Comparison of ENCODE assay signal across 19 cellular contexts in genomic region chr1:112686417-112686816, GRCh38. TPM values are rescaled to one million over a fixed set of nuclear protein-coding genes. Genes with fewer than 3 reads are reported as not detected.
A peak's percentile ranks its signal among the peaks of the same experiment; 100 is the strongest.
DNase-seq lines count a peak whose midpoint lies in the region; ATAC-seq and TF ChIP-seq lines count a peak whose summit lies in the region.
"Had no signal": no experiment of that assay in that cellular context is flagged by ENCODE, and none has a peak within 500 bp of the region (broad histone marks: within the 10 kb centered on the region; RNA-seq: fewer than 3 reads in every experiment).

No MANE protein-coding gene starts in this region.

- H4K20me1 ChIP-seq in SK-N-SH (ENCODE audit: insufficient read depth): peaks cover 19% of the 10 kb centered on the region
- peaks cover 15% of the 10 kb centered on the region; the same call in 1 of the 2 replicates for H4K20me1 ChIP-seq in IMR-90 (ENCODE audit: insufficient read depth, low read length)
- no peaks in the 10 kb centered on the region for H4K20me1 ChIP-seq in mammary epithelial cell (ENCODE audit: insufficient read depth, low read length)
- peaks cover 25% of the 10 kb centered on the region for H4K20me1 ChIP-seq in osteoblast (ENCODE audit: insufficient read depth, low read length)

- no peak overlapping the region for H3K4ac ChIP-seq in IMR-90 (ENCODE audit: low read depth, low read length)

- no peak overlapping the region for H3K9ac ChIP-seq in SK-N-SH
- H3K9ac ChIP-seq in IMR-90 (ENCODE audit: low read depth, low read length): no peak overlapping the region
- H3K9ac ChIP-seq in mammary epithelial cell (ENCODE audit: insufficient read depth, low read length): no peak overlapping the region
- H3K9ac ChIP-seq: KMS-11 had no signal

- no peak overlapping the region for H2BK15ac ChIP-seq in IMR-90 (ENCODE audit: low read depth, low read length)

- H3K9me3 ChIP-seq in SK-N-SH (no peaks in the 10 kb centered on the region), IMR-90 (ENCODE audit: control insufficient read depth, insufficient read depth, low read length) (no peaks in the 10 kb centered on the region), mammary epithelial cell (replicated peaks; ENCODE audit: insufficient read depth, low read length) (no peaks in the 10 kb centered on the region), osteoblast (ENCODE audit: low read depth, low read length) (no peaks in the 10 kb centered on the region)

- dilution Hi-C loops in IMR-90 (cut with HindIII; ENCODE audit: low sequenced_read_pairs, unreplicated experiment) (no loop called here), mammary epithelial cell (cut with HindIII; ENCODE audit: low sequenced_read_pairs) (no loop called here)

- H3K18ac ChIP-seq in IMR-90 (ENCODE audit: low read depth, low read length): no peak overlapping the region

- DNase-seq in SK-N-SH (peak; percentile 3), IMR-90 (peak; percentile 34), mammary epithelial cell (peak; percentile 63), osteoblast (ENCODE audit: insufficient read length, low spot score, missing footprints) (peak; percentile 41), left ventricle myocardium superior (no peak)
- DNase-seq: 8988T, Calu3, DMS79, GOT3, MM.1S, NCI-H1105, NCI-H187, NCI-H774, Right ventricle myocardium superior had no signal

- H4K8ac ChIP-seq in IMR-90 (ENCODE audit: low read depth in 2 of 2, low read length in 2 of 2): no peak overlapping the region

- H3K36me3 ChIP-seq in SK-N-SH (replicated peaks in 1 of 2; ENCODE audit: control insufficient read depth in 1 of 2, insufficient read depth in 2 of 2, low read length in 1 of 2) (peaks cover 8 to 14% of the 10 kb centered on the region in 2 experiments), IMR-90 (ENCODE audit: control insufficient read depth, insufficient read depth, low read length) (peaks cover 13% of the 10 kb centered on the region), mammary epithelial cell (ENCODE audit: insufficient read depth, low read length) (peaks cover 8% of the 10 kb centered on the region), osteoblast (ENCODE audit: insufficient read depth, low read length) (peaks cover 23% of the 10 kb centered on the region)

- no peak for TF ChIP-seq RAD21 in SK-N-SH (IDR thresholded peaks at IDR 0.05; ENCODE audit: low read length)
- no peak for TF ChIP-seq RAD21 in IMR-90 (IDR thresholded peaks at IDR 0.05; ENCODE audit: low read length)

- no peaks in the 10 kb centered on the region for H3F3A ChIP-seq in SK-N-SH (replicated peaks; ENCODE audit: insufficient read depth)

- CTCF ChIA-PET in SK-N-SH (lab: Yijun Ruan, JAX) (interaction anchor here (0.9 to 1.8 kb wide), 4 partner anchors 11 to 17 kb away, joined by 3 read pairs; no protein-coding TSS in a partner anchor), IMR-90 (lab: Yijun Ruan, JAX) (no interaction called here), mammary epithelial cell (lab: Charles Lee; ENCODE audit: low non-redundant PET) (no interaction called here)

- H2AFZ ChIP-seq in SK-N-SH (ENCODE audit: low read depth) (no peak overlapping the region), IMR-90 (replicated peaks; ENCODE audit: low read length, poor library complexity) (no peak overlapping the region), mammary epithelial cell (ENCODE audit: low read depth, low read length) (no peak overlapping the region), osteoblast (ENCODE audit: low read length) (no peak overlapping the region)

- TF ChIP-seq EP300 in SK-N-SH (IDR thresholded peaks at IDR 0.05; ENCODE audit: borderline replicate concordance in 1 of 2, low read depth in 1 of 2, low read length in 1 of 2): no peak

- peaks cover 22 to 66% of the 10 kb centered on the region in 2 experiments for H3K79me1 ChIP-seq in IMR-90 (ENCODE audit: low read depth in 1 of 2, low read length in 2 of 2)

- no peak overlapping the region for H3K23ac ChIP-seq in IMR-90 (ENCODE audit: low read depth, low read length)

- POLR2A ChIA-PET in SK-N-SH (lab: Yijun Ruan, JAX): no interaction called here
- POLR2A ChIA-PET in IMR-90 (lab: Charles Lee; ENCODE audit: unreplicated experiment): no interaction called here

- TF ChIP-seq CTCF in SK-N-SH (IDR thresholded peaks at IDR 0.05): no peak
- TF ChIP-seq CTCF in IMR-90 (conservative IDR thresholded peaks at IDR 0.05; ENCODE audit: low read depth, low read length): no peak
- TF ChIP-seq CTCF in mammary epithelial cell (conservative IDR thresholded peaks at IDR 0.05 in 1 of 2, IDR thresholded peaks at IDR 0.05 in 1 of 2; ENCODE audit: extremely low read depth in 1 of 2, insufficient read depth in 1 of 2, low read depth in 1 of 2, low read length in 2 of 2): no peak
- no peak for TF ChIP-seq CTCF in osteoblast (IDR thresholded peaks at IDR 0.05; ENCODE audit: extremely low read depth, low read depth, low read length)

- intact Hi-C loops in IMR-90 (cut with micrococcal nuclease) (no loop called here), mammary epithelial cell (cut with micrococcal nuclease) (no loop called here), left ventricle myocardium superior (cut with micrococcal nuclease) (no loop called here)

- H4K5ac ChIP-seq in IMR-90 (ENCODE audit: low read depth, low read length): no peak overlapping the region

- in situ Hi-C loops in IMR-90 (cut with MboI; ENCODE audit: low sequenced_read_pairs) (no loop called here), mammary epithelial cell (cut with MboI; ENCODE audit: low sequenced_read_pairs in 2 of 2) (no loop called here)

- H2BK5ac ChIP-seq in IMR-90 (ENCODE audit: low read depth, low read length, poor library complexity, severe bottlenecking): no peak overlapping the region

- H2BK20ac ChIP-seq in IMR-90 (ENCODE audit: low read depth, low read length): no peak overlapping the region

- H3K27ac ChIP-seq in SK-N-SH (ENCODE audit: low read depth in 2 of 2, low read length in 1 of 2) (no peak overlapping the region), IMR-90 (ENCODE audit: insufficient read depth, low read length) (no peak overlapping the region), mammary epithelial cell (ENCODE audit: insufficient read depth, low read depth, low read length) (peak overlapping the region; percentile 91), osteoblast (ENCODE audit: low read depth, low read length) (no peak overlapping the region)
- H3K27ac ChIP-seq: KMS-11 had no signal

- ATAC-seq in SK-N-SH treated with all-trans-retinoic acid at 6 μM for 48 hours (no peak), IMR-90 (ENCODE audit: low read depth) (no peak), GM18517 (IDR thresholded peaks at IDR 0.05; ENCODE audit: unreplicated experiment) (no peak), HG02763 (IDR thresholded peaks at IDR 0.05; ENCODE audit: unreplicated experiment) (no peak), left ventricle myocardium superior (no peak)
- ATAC-seq: Panc1 had no signal

- H3K4me2 ChIP-seq in SK-N-SH (no peak overlapping the region), IMR-90 (ENCODE audit: low read depth, low read length) (no peak overlapping the region), mammary epithelial cell (ENCODE audit: insufficient read depth, low read depth, low read length) (no peak overlapping the region), osteoblast (ENCODE audit: insufficient read depth, low read length) (no peak overlapping the region)
- H3K4me2 ChIP-seq: KMS-11 had no signal

- BruUV-seq in IMR-90 (replicated peaks; lab: Mats Ljungman, UMichigan) (no TSS peak), mammary epithelial cell (replicated peaks; lab: Mats Ljungman, UMichigan) (no TSS peak)

- no peak overlapping the region for H2AK5ac ChIP-seq in IMR-90 (ENCODE audit: low read depth, low read length)

- no peak overlapping the region for H2AK9ac ChIP-seq in IMR-90 (replicated peaks; ENCODE audit: low read depth, low read length, poor library complexity)

- H4K91ac ChIP-seq in IMR-90 (ENCODE audit: insufficient read depth, low read depth, low read length): no peak overlapping the region

- no peaks in the 10 kb centered on the region for H3K9me2 ChIP-seq in SK-N-SH

- no peak for TF ChIP-seq POLR2A in IMR-90 (IDR thresholded peaks at IDR 0.05; ENCODE audit: low read depth, low read length)

- H3K4me3 ChIP-seq in SK-N-SH (ENCODE audit: low read depth in 2 of 2, low read length in 1 of 2): no peak overlapping the region
- no peak overlapping the region for H3K4me3 ChIP-seq in IMR-90 (ENCODE audit: insufficient read depth, low read depth, low read length)
- H3K4me3 ChIP-seq in mammary epithelial cell (replicated peaks in 1 of 3; ENCODE audit: insufficient read depth in 1 of 3, low read depth in 2 of 3, low read length in 3 of 3): no peak overlapping the region
- no peak overlapping the region for H3K4me3 ChIP-seq in osteoblast (ENCODE audit: insufficient read depth, low read length)

- H3K4me1 ChIP-seq in SK-N-SH (ENCODE audit: control insufficient read depth in 1 of 2, insufficient read depth in 2 of 2, low read depth in 1 of 2, low read length in 1 of 2): no peaks in the 10 kb centered on the region; a peak in 1 of 4 replicates
- H3K4me1 ChIP-seq in IMR-90 (ENCODE audit: control insufficient read depth, insufficient read depth, low read length): peaks cover 4% of the 10 kb centered on the region
- peaks cover 27% of the 10 kb centered on the region for H3K4me1 ChIP-seq in mammary epithelial cell (ENCODE audit: insufficient read depth, low read length)
- peaks cover 8% of the 10 kb centered on the region for H3K4me1 ChIP-seq in osteoblast (ENCODE audit: insufficient read depth, low read length)

- 0 out of 2 replicates have a peak overlapping the region, but pooled peaks have one; percentile 19 for H3K14ac ChIP-seq in IMR-90 (replicated peaks; ENCODE audit: low read depth, low read length)

- H3K79me2 ChIP-seq in SK-N-SH (ENCODE audit: insufficient read depth) (peaks cover 48% of the 10 kb centered on the region), mammary epithelial cell (ENCODE audit: insufficient read depth, low read length) (peaks cover 44% of the 10 kb centered on the region), osteoblast (ENCODE audit: insufficient read depth, low read length) (peaks cover 30% of the 10 kb centered on the region)

- peaks cover 21% of the 10 kb centered on the region for H3K9me1 ChIP-seq in IMR-90 (ENCODE audit: insufficient read depth, low read length)

- no peak overlapping the region for H2BK120ac ChIP-seq in IMR-90 (ENCODE audit: low read depth, low read length)

- no peak overlapping the region for H3K56ac ChIP-seq in IMR-90 (ENCODE audit: extremely low read depth, insufficient read depth, low read length)

- H3K27me3 ChIP-seq in SK-N-SH (ENCODE audit: insufficient read depth) (no peaks in the 10 kb centered on the region), IMR-90 (ENCODE audit: control insufficient read depth, insufficient read depth, low read length) (no peaks in the 10 kb centered on the region), mammary epithelial cell (ENCODE audit: insufficient read depth, low read length) (no peaks in the 10 kb centered on the region), osteoblast (ENCODE audit: insufficient read depth, low read length) (no peaks in the 10 kb centered on the region)

- WGBS in SK-N-SH (ENCODE audit: low lambda C conversion rate): 62% methylated on average over 3 of the region's 3 CpGs
- 50% methylated on average over 2 of the region's 3 CpGs; no CpG with 5 or more reads in 1 of the 2 experiments for WGBS in IMR-90 (ENCODE audit: extremely low coverage in 2 of 2, insufficient read length in 1 of 2), 2 experiments
- 67% methylated on average over 3 of the region's 3 CpGs for WGBS in mammary epithelial cell (ENCODE audit: low coverage, missing lambda C conversion rate)

RNA-seq across cellular contexts. Expression of gene MOV10, which starts 12.0 kb away (rescaled TPM):
- polyA plus RNA-seq in SK-N-SH (2012; rRNA removed) (81.0 and 87.4 TPM in 2 replicates), IMR-90 (2012; rRNA removed) (102 and 103 TPM in 2 replicates), mammary epithelial cell (65.2 TPM)
- 25.9 and 38.1 TPM in 2 replicates for polyA plus RNA-seq in SK-N-SH (2012; cell fraction: cytosol; rRNA removed)
- polyA plus RNA-seq in SK-N-SH (2012; cell fraction: nucleus; rRNA removed): 325 and 510 TPM in 2 replicates
- total RNA-seq in IMR-90 (2012; rRNA removed) (33.9 and 36.7 TPM in 2 replicates), mammary epithelial cell (10 to 100 TPM; 52.2 to 76.0 TPM), osteoblast (35.1 and 38.7 TPM in 2 replicates), left ventricle myocardium superior (14.0 TPM)
- 69.6 and 70.1 TPM in 2 replicates for polyA plus RNA-seq in IMR-90 (2012; cell fraction: cytosol; rRNA removed)
- 312 and 411 TPM in 2 replicates for polyA plus RNA-seq in IMR-90 (2012; cell fraction: nucleus; rRNA removed; ENCODE audit: low replicate concordance)
- polyA minus RNA-seq in mammary epithelial cell: 81.0 TPM

RNA-seq across cellular contexts. Expression of gene RHOC, which starts 20.5 kb away (rescaled TPM):
- polyA plus RNA-seq in SK-N-SH (2012; rRNA removed): 961 and 1,028 TPM in 2 replicates
- polyA plus RNA-seq in SK-N-SH (2012; cell fraction: cytosol; rRNA removed): 761 and 772 TPM in 2 replicates
- polyA plus RNA-seq in SK-N-SH (2012; cell fraction: nucleus; rRNA removed): 538 and 661 TPM in 2 replicates
- total RNA-seq in IMR-90 (2012; rRNA removed): 699 and 764 TPM in 2 replicates
- polyA plus RNA-seq in IMR-90 (2012; rRNA removed): 839 and 1,049 TPM in 2 replicates
- polyA plus RNA-seq in IMR-90 (2012; cell fraction: cytosol; rRNA removed): 1,262 and 1,322 TPM in 2 replicates
- 415 and 485 TPM in 2 replicates for polyA plus RNA-seq in IMR-90 (2012; cell fraction: nucleus; rRNA removed; ENCODE audit: low replicate concordance)
- 100 to 1,000 TPM; 383 to 495 TPM for total RNA-seq in mammary epithelial cell
- 1,160 TPM for polyA plus RNA-seq in mammary epithelial cell
- 644 TPM for polyA minus RNA-seq in mammary epithelial cell
- total RNA-seq in osteoblast: 276 and 325 TPM in 2 replicates
- total RNA-seq in left ventricle myocardium superior: 96.0 TPM

RNA-seq across cellular contexts. Expression of gene PPM1J, which starts 28.7 kb away (rescaled TPM):
- polyA plus RNA-seq in SK-N-SH (2012; rRNA removed): 5.3 and 6.7 TPM in 2 replicates
- polyA plus RNA-seq in SK-N-SH (2012; cell fraction: cytosol; rRNA removed): 2.7 and 3.7 TPM in 2 replicates
- 21.9 and 22.0 TPM in 2 replicates for polyA plus RNA-seq in SK-N-SH (2012; cell fraction: nucleus; rRNA removed)
- 1.4 and 1.8 TPM in 2 replicates for total RNA-seq in IMR-90 (2012; rRNA removed)
- polyA plus RNA-seq in IMR-90 (2012; rRNA removed): 2.4 and 2.8 TPM in 2 replicates
- 2.1 and 3.2 TPM in 2 replicates for polyA plus RNA-seq in IMR-90 (2012; cell fraction: cytosol; rRNA removed)
- polyA plus RNA-seq in IMR-90 (2012; cell fraction: nucleus; rRNA removed; ENCODE audit: low replicate concordance): 6.2 and 9.1 TPM in 2 replicates
- 1 to 10 TPM; 6.2 to 9.4 TPM for total RNA-seq in mammary epithelial cell
- polyA plus RNA-seq in mammary epithelial cell: 6.2 TPM
- polyA minus RNA-seq in mammary epithelial cell: 5.6 TPM
- total RNA-seq in osteoblast: 0.59 and 1.1 TPM in 2 replicates
- total RNA-seq in left ventricle myocardium superior: 7.2 TPM
